In the genomic region with DNA sequence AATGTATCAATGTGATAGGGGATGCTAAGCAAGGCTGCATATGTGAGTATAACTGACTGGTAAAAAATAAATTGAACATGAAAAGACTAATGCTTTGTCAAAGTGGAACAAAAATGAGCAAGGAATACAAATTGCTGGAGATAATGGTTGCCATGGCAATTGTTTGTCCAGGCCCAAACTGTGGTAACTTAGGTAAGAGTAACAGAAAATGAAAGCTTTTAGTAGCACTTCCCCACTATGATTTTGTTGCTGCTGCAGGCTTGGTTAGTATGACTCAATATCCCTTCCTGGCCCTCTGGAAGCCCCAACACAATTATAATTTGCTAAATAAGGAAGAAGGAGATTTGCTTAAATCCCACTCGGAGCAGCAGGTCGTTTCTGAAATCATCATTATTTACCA, we compare ENCODE assay signal across 22 cellular contexts.
"Had no signal": no experiment of that assay in that cellular context is flagged by ENCODE, and none has a peak within 500 bp of the region (broad histone marks: within the 10 kb centered on the region; RNA-seq: fewer than 3 reads in every experiment).

No MANE protein-coding gene starts in this region.

- H2AFZ ChIP-seq: PC-9 had no signal

- H3K4me2 ChIP-seq: PC-9 had no signal

- FAIRE-seq: TTC549 had no signal

- H3K36me3 Mint-ChIP-seq: activated CD4-positive, alpha-beta memory T cell treated with anti-CD3 and anti-CD28 coated beads for 36 hours; activated naive CD4-positive, alpha-beta T cell treated with anti-CD3 and anti-CD28 coated beads, Interleukin-2, amount 50 U/mL, for 24 hours had no signal

- DNase-seq: activated B cell treated with CpG ODN at 0.5 μM for 24 hours; activated CD4-positive, alpha-beta memory T cell treated with anti-CD3 and anti-CD28 coated beads for 36 hours; activated CD4-positive, alpha-beta T cell treated with anti-CD3 and anti-CD28 coated beads for 1 hour; activated CD4-positive, alpha-beta T cell treated with anti-CD3 and anti-CD28 coated beads, Interleukin-2, amount 10 ng/mL, durations not matched to agents 7 days and 5 days; activated effector memory CD4-positive, alpha-beta T cell treated with Interleukin-2 at 50 U/mL for 16 hours; activated naive CD4-positive, alpha-beta T cell; activated T-cell treated with anti-CD3 and anti-CD28 coated beads for 4 hours; amniotic stem cell; brain microvascular endothelial cell; MM.1S; NCI-H1694 treated with DMSO at 0.1 percent for 48 hours; NCI-H2029 treated with DMSO at 0.1 percent for 48 hours; NCI-H510A treated with DMSO at 0.1 percent for 48 hours; NCI-H69; PC-9; SHP77 treated with DMSO at 0.1 percent for 48 hours had no signal

- H3K27ac ChIP-seq: ascending aorta, brain microvascular endothelial cell, cardiac muscle cell, PC-9 had no signal

- H3K27ac Mint-ChIP-seq: activated B cell treated with CpG ODN at 0.5 μM for 24 hours; activated CD4-positive, alpha-beta memory T cell treated with anti-CD3 and anti-CD28 coated beads for 36 hours; activated CD4-positive, alpha-beta T cell treated with anti-CD3 and anti-CD28 coated beads, Interleukin-2, amount 10 ng/mL, durations not matched to agents 7 days and 5 days; activated naive CD4-positive, alpha-beta T cell treated with anti-CD3 and anti-CD28 coated beads, Interleukin-2, amount 50 U/mL, for 24 hours; activated T-helper 1 cell treated with anti-CD3 and anti-CD28 coated beads, Interleukin-12 subunit alpha, Interleukin-12 subunit beta, Interleukin-2, Interleukin-4 antibody, amounts not matched to agents 30 ng/mL and 10 ng/mL and 1 ng/mL, durations not matched to agents 14 hours and 24 hours and 36 hours; T-helper 1 cell treated with Interleukin-12 subunit alpha and Interleukin-12 subunit beta and Interleukin-4 antibody, amounts not matched to agents 30 μg/mL and 1 μg/mL, for 36 hours had no signal

- H3K36me3 ChIP-seq: ascending aorta, brain microvascular endothelial cell, cardiac muscle cell had no signal

- H3K27me3 Mint-ChIP-seq: activated B cell treated with CpG ODN at 0.5 μM for 24 hours; activated CD4-positive, alpha-beta memory T cell treated with anti-CD3 and anti-CD28 coated beads for 36 hours; activated CD4-positive, alpha-beta T cell treated with anti-CD3 and anti-CD28 coated beads, Interleukin-2, amount 10 ng/mL, durations not matched to agents 7 days and 5 days; activated naive CD4-positive, alpha-beta T cell treated with anti-CD3 and anti-CD28 coated beads, Interleukin-2, amount 50 U/mL, for 24 hours had no signal

- H3K4me1 Mint-ChIP-seq: activated B cell treated with CpG ODN at 0.5 μM for 24 hours; activated CD4-positive, alpha-beta T cell treated with anti-CD3 and anti-CD28 coated beads, Interleukin-2, amount 10 ng/mL, durations not matched to agents 7 days and 5 days; activated naive CD4-positive, alpha-beta T cell treated with anti-CD3 and anti-CD28 coated beads, Interleukin-2, amount 50 U/mL, for 24 hours had no signal

- H3K4me3 ChIP-seq: ascending aorta, cardiac muscle cell, PC-9 had no signal

- H3K9me3 ChIP-seq: ascending aorta had no signal

- H3K9me3 Mint-ChIP-seq: activated CD4-positive, alpha-beta memory T cell treated with anti-CD3 and anti-CD28 coated beads for 36 hours; activated naive CD4-positive, alpha-beta T cell treated with anti-CD3 and anti-CD28 coated beads, Interleukin-2, amount 50 U/mL, for 24 hours had no signal

- H3K4me1 ChIP-seq: ascending aorta had no signal

- H3K27me3 ChIP-seq: ascending aorta, brain microvascular endothelial cell, cardiac muscle cell had no signal

- H3K4me3 Mint-ChIP-seq: activated B cell treated with CpG ODN at 0.5 μM for 24 hours; activated CD4-positive, alpha-beta memory T cell treated with anti-CD3 and anti-CD28 coated beads for 36 hours; activated CD4-positive, alpha-beta T cell treated with anti-CD3 and anti-CD28 coated beads, Interleukin-2, amount 10 ng/mL, durations not matched to agents 7 days and 5 days; activated naive CD4-positive, alpha-beta T cell treated with anti-CD3 and anti-CD28 coated beads, Interleukin-2, amount 50 U/mL, for 24 hours; activated T-helper 1 cell treated with anti-CD3 and anti-CD28 coated beads, Interleukin-12 subunit alpha, Interleukin-12 subunit beta, Interleukin-2, Interleukin-4 antibody, amounts not matched to agents 30 ng/mL and 10 ng/mL and 1 ng/mL, durations not matched to agents 14 hours and 24 hours and 36 hours; T-helper 1 cell treated with Interleukin-12 subunit alpha and Interleukin-12 subunit beta and Interleukin-4 antibody, amounts not matched to agents 30 μg/mL and 1 μg/mL, for 36 hours had no signal
